In the genomic region with DNA sequence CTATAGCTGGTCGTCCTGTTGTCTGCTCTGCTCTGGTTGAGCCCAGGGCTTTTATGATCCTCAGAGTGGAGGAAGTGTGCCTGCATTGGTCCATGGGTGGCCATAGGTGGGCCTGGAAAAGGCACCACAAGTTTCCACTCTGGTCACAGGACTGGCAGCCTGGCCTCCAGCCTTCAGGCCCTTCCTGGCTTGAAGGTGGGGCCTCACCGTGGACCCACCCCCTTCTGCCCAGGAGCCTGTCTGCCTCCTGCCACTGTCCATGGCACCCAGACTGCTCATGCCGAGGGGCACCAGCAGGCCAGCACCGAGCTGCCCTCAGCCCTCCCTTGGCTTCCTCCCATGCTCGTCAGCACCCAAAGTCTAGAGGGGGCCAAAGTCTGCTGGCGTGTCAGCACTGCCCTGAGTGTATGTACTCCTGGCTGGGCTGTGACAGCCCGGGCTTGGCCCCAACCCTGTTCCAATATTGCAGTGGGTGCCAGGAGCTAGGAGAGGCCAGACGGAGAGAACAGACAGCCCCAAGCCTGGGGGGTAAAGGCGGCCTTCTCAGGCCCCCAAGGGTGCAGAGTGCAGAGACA, we compare ENCODE assay signal across 1 cellular context.
TF ChIP-seq lines count a peak whose summit lies in the region.

No MANE protein-coding gene starts in this region.

TF ChIP-seq in H1, 55 proteins besides CTCF, POLR2A, EP300 and RAD21:
- TF ChIP-seq SIX5 (IDR thresholded peaks at IDR 0.05; ENCODE audit: low read depth, low read length) = no peak
- no peak for TF ChIP-seq BACH1 (IDR thresholded peaks at IDR 0.05; ENCODE audit: low read length)
